In genomic region chr7:974172-974571, GRCh38 we compare ENCODE assay signal across 8 cellular contexts. TPM values are rescaled to one million over a fixed set of nuclear protein-coding genes. Genes with fewer than 3 reads are reported as not detected.
DNase-seq lines count a peak whose midpoint lies in the region; ATAC-seq, FAIRE-seq and TF ChIP-seq lines count a peak whose summit lies in the region.

No MANE protein-coding gene starts in this region.

- H3K27me3 ChIP-seq in GM12878 (replicated peaks in 1 of 2; ENCODE audit: control insufficient read depth in 2 of 2, insufficient read depth in 2 of 2, low read length in 1 of 2), result no peaks in the 10 kb centered on the region
- H3K27me3 ChIP-seq in mesendoderm (ENCODE audit: insufficient read depth, low read length, poor library complexity), result no peaks in the 10 kb centered on the region

- intact Hi-C loops in GM12878 (cut with micrococcal nuclease; ENCODE audit: unreplicated experiment), result no loop called here

- no peak overlapping the region for H3K18ac ChIP-seq in mesendoderm (ENCODE audit: low read length)

- no peak for DNase-seq in stimulated activated naive CD8-positive, alpha-beta T cell treated with anti-CD3 and anti-CD28 coated beads, Interleukin-15, Interleukin-2, amounts not matched to agents 100 U/mL and 50 U/mL, for 24 hours
- DNase-seq in GM12878 (ENCODE audit: low read depth, low spot score) (no peak), mesendoderm (no peak), hippocampal formation (lab: John Stamatoyannopoulos, UW) (no peak), NCI-H510A (lab: John Stamatoyannopoulos, UW) (no peak)

- no peak for TF ChIP-seq RAD21 in GM12878 (IDR thresholded peaks at IDR 0.05; ENCODE audit: insufficient read depth, low read depth, low read length)

- FAIRE-seq in GM12878 (lab: Jason Lieb, UNC), result no peak

- H3K27ac Mint-ChIP-seq in stimulated activated naive CD8-positive, alpha-beta T cell treated with anti-CD3 and anti-CD28 coated beads, Interleukin-15, Interleukin-2, amounts not matched to agents 100 ng/mL and 50 ng/mL, for 24 hours, result peak overlapping the region; percentile 96

- no peak overlapping the region for H2AFZ ChIP-seq in GM12878 (ENCODE audit: control insufficient read depth, low read depth, low read length)

- TF ChIP-seq POLR2A in GM12878 (IDR thresholded peaks at IDR 0.05; ENCODE audit: low read depth, low read length), result no peak

- CTCF ChIA-PET in GM12878 (lab: Yijun Ruan, JAX), result interaction anchor here (1.0 to 7.3 kb wide), 10 partner anchors 11 to 202 kb away, joined by 3 to 78 read pairs (median 6); partner anchors contain the start of gene ZFAND2A

- POLR2A ChIA-PET in GM12878 (lab: Charles Lee), result interaction anchor here (0.6 to 1.7 kb wide), 10 partner anchors 19 to 157 kb away, joined by 3 to 9 read pairs (median 4); no protein-coding TSS in a partner anchor

- H2AK5ac ChIP-seq in mesendoderm (ENCODE audit: low read length), result no peak overlapping the region

- no peak overlapping the region for H2BK15ac ChIP-seq in mesendoderm (replicated peaks; ENCODE audit: low read depth)

- in situ Hi-C loops in GM12878 (cut with MboI), result no loop called here

- H3K4ac ChIP-seq in mesendoderm (ENCODE audit: low read depth, low read length), result no peak overlapping the region

- no peak for ATAC-seq in stimulated activated naive CD8-positive, alpha-beta T cell treated with anti-CD3 and anti-CD28 coated beads, Interleukin-15, Interleukin-2, amounts not matched to agents 100 U/mL and 50 U/mL, for 24 hours
- ATAC-seq in GM12878 (peak; percentile 18), GM21786 (IDR thresholded peaks at IDR 0.05; ENCODE audit: unreplicated experiment) (no peak), GM19351 (IDR thresholded peaks at IDR 0.05; ENCODE audit: unreplicated experiment) (no peak)

- no peak overlapping the region for H4K8ac ChIP-seq in mesendoderm (ENCODE audit: low read depth, low read length)

- no peak for TF ChIP-seq EP300 in GM12878 (IDR thresholded peaks at IDR 0.05; ENCODE audit: borderline replicate concordance in 1 of 2, control insufficient read depth in 1 of 2, low read depth in 2 of 2, low read length in 2 of 2)

- H2BK5ac ChIP-seq in mesendoderm (ENCODE audit: low read length), result no peak overlapping the region

- peak overlapping the region; percentile 97 for H3K4me3 Mint-ChIP-seq in stimulated activated naive CD8-positive, alpha-beta T cell treated with anti-CD3 and anti-CD28 coated beads, Interleukin-15, Interleukin-2, amounts not matched to agents 100 ng/mL and 50 ng/mL, for 24 hours

- peaks cover 3% of the 10 kb centered on the region; the same call in 1 of the 2 replicates for H4K20me1 ChIP-seq in GM12878 (ENCODE audit: control insufficient read depth, insufficient read depth)

- no TSS peak for BruUV-seq in GM12878 (replicated peaks; lab: Mats Ljungman, UMichigan)

- peaks cover 12% of the 10 kb centered on the region for H3K79me1 ChIP-seq in mesendoderm (ENCODE audit: low read length)

- H3K27me3 Mint-ChIP-seq in stimulated activated naive CD8-positive, alpha-beta T cell treated with anti-CD3 and anti-CD28 coated beads, Interleukin-15, Interleukin-2, amounts not matched to agents 100 ng/mL and 50 ng/mL, for 24 hours, result no peaks in the 10 kb centered on the region

- RAD21 ChIA-PET in GM12878 (lab: Charles Lee; ENCODE audit: unreplicated experiment), result interaction anchor here (1.0 to 4.6 kb wide), 11 partner anchors 14 to 164 kb away, joined by 3 to 35 read pairs (median 5); partner anchors contain the start of gene GET4

- H3K9ac ChIP-seq in GM12878 (ENCODE audit: control insufficient read depth, insufficient read depth, low read length), result peak overlapping the region; percentile 89
- peak overlapping the region; percentile 95 for H3K9ac ChIP-seq in mesendoderm (ENCODE audit: low read length)

- H3K4me1 ChIP-seq in GM12878 (ENCODE audit: control insufficient read depth, insufficient read depth, low read length), result no peaks in the 10 kb centered on the region
- peaks cover 2% of the 10 kb centered on the region for H3K4me1 ChIP-seq in mesendoderm (ENCODE audit: control insufficient read depth, low read depth, low read length)

- H3K23ac ChIP-seq in mesendoderm (ENCODE audit: low read length), result peak overlapping the region; percentile 45

- no peaks in the 10 kb centered on the region; the same call in 2 of the 3 replicates for H3K9me3 ChIP-seq in GM12878 (replicated peaks; ENCODE audit: control insufficient read depth, insufficient read depth, low read length)

- peaks cover 28% of the 10 kb centered on the region for H3K4me1 Mint-ChIP-seq in stimulated activated naive CD8-positive, alpha-beta T cell treated with anti-CD3 and anti-CD28 coated beads, Interleukin-15, Interleukin-2, amounts not matched to agents 100 ng/mL and 50 ng/mL, for 24 hours (ENCODE audit: low read depth)

- no peak overlapping the region; the same call in 1 of the 2 replicates for H3K27ac ChIP-seq in GM12878 (ENCODE audit: control insufficient read depth, insufficient read depth)
- H3K27ac ChIP-seq in mesendoderm (ENCODE audit: low read depth, low read length), result no peak overlapping the region

- H3K4me3 ChIP-seq in GM12878 (peak overlapping the region; percentile 78), mesendoderm (ENCODE audit: low read length) (peak overlapping the region; percentile 30)

- H3K4me2 ChIP-seq in GM12878 (ENCODE audit: control insufficient read depth, insufficient read depth) (peak overlapping the region; percentile 53), mesendoderm (ENCODE audit: low read length) (peak overlapping the region; percentile 73)

- TF ChIP-seq CTCF in GM12878 (IDR thresholded peaks at IDR 0.05 in 2 of 3, conservative IDR thresholded peaks at IDR 0.05 in 1 of 3; ENCODE audit: control insufficient read depth in 2 of 3, extremely low read depth in 1 of 3, insufficient read depth in 1 of 3, low read depth in 3 of 3, low read length in 3 of 3), result no peak

- peak overlapping the region; percentile 78 for H3K56ac ChIP-seq in mesendoderm (ENCODE audit: low read length)

- SMC1A ChIA-PET in GM12878 (lab: Charles Lee; ENCODE audit: uncharacterized antibody, unreplicated experiment), result interaction anchor here (0.7 to 4.2 kb wide), 13 partner anchors 10 to 202 kb away, joined by 3 to 22 read pairs (median 5); partner anchors contain the start of gene ADAP1

- H3K36me3 Mint-ChIP-seq in stimulated activated naive CD8-positive, alpha-beta T cell treated with anti-CD3 and anti-CD28 coated beads, Interleukin-15, Interleukin-2, amounts not matched to agents 100 ng/mL and 50 ng/mL, for 24 hours (ENCODE audit: low read depth), result peaks cover 31% of the 10 kb centered on the region

- H2BK120ac ChIP-seq in mesendoderm (ENCODE audit: low read depth, low read length), result no peak overlapping the region

- H3K36me3 ChIP-seq in GM12878 (ENCODE audit: control insufficient read depth in 2 of 2, insufficient read depth in 2 of 2, low read length in 1 of 2) (peaks cover 12 to 29% of the 10 kb centered on the region in 2 experiments), mesendoderm (ENCODE audit: control insufficient read depth, insufficient read depth, low read length) (peaks cover 9% of the 10 kb centered on the region)

- WGBS in GM12878 (ENCODE audit: insufficient coverage, insufficient replicate concordance, low lambda C conversion rate, missing lambda C conversion rate), result 0% methylated on average over 7 of the region's 7 CpGs
- WGBS in mesendoderm (ENCODE audit: extremely low coverage, insufficient coverage, low lambda C conversion rate), result no CpG with 5 or more reads among the region's 7 CpGs

- H3K79me2 ChIP-seq in GM12878 (ENCODE audit: control insufficient read depth, insufficient read depth, low read length) (peaks cover 42% of the 10 kb centered on the region), mesendoderm (ENCODE audit: control insufficient read depth, insufficient read depth, low read length) (peaks cover 17% of the 10 kb centered on the region)

- H3K9me3 Mint-ChIP-seq in stimulated activated naive CD8-positive, alpha-beta T cell treated with anti-CD3 and anti-CD28 coated beads, Interleukin-15, Interleukin-2, amounts not matched to agents 100 ng/mL and 50 ng/mL, for 24 hours, result no peaks in the 10 kb centered on the region

- H4K5ac ChIP-seq in mesendoderm (ENCODE audit: low read length), result no peak overlapping the region

RNA-seq across cellular contexts. Expression of gene COX19, which starts 1.2 kb away (rescaled TPM):
- total RNA-seq in GM12878 (2013; cell fraction: nucleolus; rRNA removed), result 117 and 121 TPM in 2 replicates
- total RNA-seq in GM12878 (2014; rRNA removed) (10.2 and 12.5 TPM in 2 replicates), GM12878 (2014; rRNA removed; fragmentation: Illumina TruSeq; extraction: Trizol) (9.5 and 11.4 TPM in 2 replicates), GM12878 (2021) (8.6 and 9.0 TPM in 2 replicates)
- 4.5 TPM for polyA plus RNA-seq in GM12878 (2011; ENCODE audit: low read depth)
- polyA plus RNA-seq in GM12878 (2011; rRNA removed) (15.9 and 17.0 TPM in 2 replicates), GM12878 (2014; fragmentation: Illumina TruSeq; extraction: Trizol) (7.0 and 12.4 TPM in 2 replicates), GM12878 (2014; fragmentation: Nextera tagmentation; extraction: Ambion mirVana) (1 to 10 TPM; 3.7 to 6.6 TPM), GM12878 (2014; rRNA removed) (8.9 and 10.2 TPM in 2 replicates), GM12878 (2016; fragmentation: Nextera tagmentation; extraction: Ambion mirVana) (10 to 100 TPM; 15.0 to 17.9 TPM)
- polyA plus RNA-seq in GM12878 (2011; cell fraction: cytosol; rRNA removed), result 10.8 and 11.2 TPM in 2 replicates
- 22.4 and 24.8 TPM in 2 replicates for polyA plus RNA-seq in GM12878 (2011; cell fraction: nucleus; rRNA removed)
- 6.9 and 7.6 TPM in 2 replicates for polyA plus RNA-seq in GM12878 (2012)
- polyA minus RNA-seq in GM12878 (2011; rRNA and poly(A)+ RNA removed), result 11.1 and 20.0 TPM in 2 replicates
- polyA minus RNA-seq in GM12878 (2011; cell fraction: cytosol; rRNA and poly(A)+ RNA removed), result 2.1 and 2.7 TPM in 2 replicates
- polyA minus RNA-seq in GM12878 (2011; cell fraction: nucleus; rRNA and poly(A)+ RNA removed), result 11.1 and 16.1 TPM in 2 replicates
- polyA plus RNA-seq in mesendoderm (2013, experiment 1 of 2), result 5.7 TPM
- polyA plus RNA-seq in mesendoderm (2013, experiment 2 of 2), result 5.2 TPM

RNA-seq across cellular contexts. Expression of gene CYP2W1, which starts 8.8 kb away (rescaled TPM):
- total RNA-seq in GM12878 (2013; cell fraction: nucleolus; rRNA removed), result not detected in 2 replicates
- not detected in 2 replicates for total RNA-seq in GM12878 (2014; rRNA removed)
- total RNA-seq in GM12878 (2014; rRNA removed; fragmentation: Illumina TruSeq; extraction: Trizol), result not detected in 2 replicates
- total RNA-seq in GM12878 (2021), result not detected in 2 replicates
- polyA plus RNA-seq in GM12878 (2011; ENCODE audit: low read depth), result not detected
- polyA plus RNA-seq in GM12878 (2011; rRNA removed), result not detected in 2 replicates
- not detected in 2 replicates for polyA plus RNA-seq in GM12878 (2011; cell fraction: cytosol; rRNA removed)
- 0.04 and 0.07 TPM in 2 replicates for polyA plus RNA-seq in GM12878 (2011; cell fraction: nucleus; rRNA removed)
- not detected in 2 replicates for polyA plus RNA-seq in GM12878 (2012)
- not detected in 2 replicates for polyA plus RNA-seq in GM12878 (2014; fragmentation: Illumina TruSeq; extraction: Trizol)
- polyA plus RNA-seq in GM12878 (2014; fragmentation: Nextera tagmentation; extraction: Ambion mirVana), result not detected
- polyA plus RNA-seq in GM12878 (2014; rRNA removed), result not detected in 2 replicates
- not detected for polyA plus RNA-seq in GM12878 (2016; fragmentation: Nextera tagmentation; extraction: Ambion mirVana)
- not detected in 2 replicates for polyA minus RNA-seq in GM12878 (2011; rRNA and poly(A)+ RNA removed)
- polyA minus RNA-seq in GM12878 (2011; cell fraction: cytosol; rRNA and poly(A)+ RNA removed), result not detected in 2 replicates
- polyA minus RNA-seq in GM12878 (2011; cell fraction: nucleus; rRNA and poly(A)+ RNA removed), result not detected in 2 replicates
- not detected for polyA plus RNA-seq in mesendoderm (2013, experiment 1 of 2)
- not detected for polyA plus RNA-seq in mesendoderm (2013, experiment 2 of 2)

RNA-seq across cellular contexts. Expression of gene ADAP1, which starts 19.7 kb away (rescaled TPM):
- total RNA-seq in GM12878 (2013; cell fraction: nucleolus; rRNA removed), result 23.8 and 32.2 TPM in 2 replicates
- 34.0 and 44.2 TPM in 2 replicates for total RNA-seq in GM12878 (2014; rRNA removed)
- total RNA-seq in GM12878 (2014; rRNA removed; fragmentation: Illumina TruSeq; extraction: Trizol), result 15.8 and 17.9 TPM in 2 replicates
- total RNA-seq in GM12878 (2021), result 38.7 and 42.3 TPM in 2 replicates
- polyA plus RNA-seq in GM12878 (2011; ENCODE audit: low read depth), result 3.9 TPM
- 16.6 and 22.5 TPM in 2 replicates for polyA plus RNA-seq in GM12878 (2011; rRNA removed)
- 30.5 and 44.3 TPM in 2 replicates for polyA plus RNA-seq in GM12878 (2011; cell fraction: cytosol; rRNA removed)
- 55.5 and 64.6 TPM in 2 replicates for polyA plus RNA-seq in GM12878 (2011; cell fraction: nucleus; rRNA removed)
- polyA plus RNA-seq in GM12878 (2012), result 17.1 and 19.8 TPM in 2 replicates
- polyA plus RNA-seq in GM12878 (2014; fragmentation: Illumina TruSeq; extraction: Trizol), result 8.0 and 22.0 TPM in 2 replicates
- polyA plus RNA-seq in GM12878 (2014; fragmentation: Nextera tagmentation; extraction: Ambion mirVana), result under 1 TPM in 1 of 2 experiments, not detected in 1; 0.22 TPM
- 28.9 and 35.5 TPM in 2 replicates for polyA plus RNA-seq in GM12878 (2014; rRNA removed)
- polyA plus RNA-seq in GM12878 (2016; fragmentation: Nextera tagmentation; extraction: Ambion mirVana), result 10 to 100 TPM in 1 of 2 experiments, 1 to 10 TPM in 1; 6.7 to 12.7 TPM
- 15.7 and 37.9 TPM in 2 replicates for polyA minus RNA-seq in GM12878 (2011; rRNA and poly(A)+ RNA removed)
- 22.1 and 25.5 TPM in 2 replicates for polyA minus RNA-seq in GM12878 (2011; cell fraction: cytosol; rRNA and poly(A)+ RNA removed)
- polyA minus RNA-seq in GM12878 (2011; cell fraction: nucleus; rRNA and poly(A)+ RNA removed), result 14.0 and 35.4 TPM in 2 replicates
- polyA plus RNA-seq in mesendoderm (2013, experiment 1 of 2), result 3.1 TPM
- polyA plus RNA-seq in mesendoderm (2013, experiment 2 of 2), result 3.4 TPM
